ENCODE assay signal across 7 cellular contexts in genomic region chr19:2648528-2648937, GRCh38. TPM values are rescaled to one million over a fixed set of nuclear protein-coding genes. Genes with fewer than 3 reads are reported as not detected.
DNase-seq lines count a peak whose midpoint lies in the region; ATAC-seq and TF ChIP-seq lines count a peak whose summit lies in the region.

No MANE protein-coding gene starts in this region.

- in situ Hi-C loops in gastrocnemius medialis (cut with MboI; ENCODE audit: low sequenced_read_pairs in 4 of 4): loop anchor here in 1 of 4 donors (5.0 kb wide), 1 partner anchor 99 kb away; no protein-coding TSS in a partner anchor

- intact Hi-C loops in gastrocnemius medialis (cut with DNase I; ENCODE audit: low total_unique reads): loop anchor here (1.0 kb wide), 1 partner anchor 101 kb away; no protein-coding TSS in a partner anchor

- H3K27me3 ChIP-seq in right atrium auricular region: no peaks in the 10 kb centered on the region
- H3K27me3 ChIP-seq in gastrocnemius medialis: peaks cover 0 to under 1% (median 0%) of the 10 kb centered on the region in 3 donors

- H3K4me1 Mint-ChIP-seq in T-helper 17 cell: no peaks in the 10 kb centered on the region

- no peak overlapping the region for H3K4me3 Mint-ChIP-seq in T-helper 17 cell

- no peak overlapping the region for H3K27ac ChIP-seq in right atrium auricular region
- no peak overlapping the region for H3K27ac ChIP-seq in gastrocnemius medialis

- H3K4me3 ChIP-seq in right atrium auricular region (no peak overlapping the region), gastrocnemius medialis (no peak overlapping the region)

- no peak for TF ChIP-seq POLR2A in gastrocnemius medialis (IDR thresholded peaks at IDR 0.05)

- ATAC-seq in T-helper 17 cell (peak; percentile 88), gastrocnemius medialis (peak; percentile 47 to 56), HG03108 (IDR thresholded peaks at IDR 0.05; ENCODE audit: unreplicated experiment) (no peak)

- DNase-seq in NCI-H146 treated with DMSO at 0.1 percent for 48 hours (lab: John Stamatoyannopoulos, UW; ENCODE audit: unreplicated experiment) (peak; percentile 3), T-helper 17 cell (peak; percentile 51 to 73 (median 51)), amniotic stem cell (lab: John Stamatoyannopoulos, UW) (peak; percentile 13), right atrium auricular region (ENCODE audit: low spot score) (no peak), gastrocnemius medialis (peak in 1 of 2 donors; percentile 55)

- H3K9me3 ChIP-seq in T-helper 17 cell (ENCODE audit: control insufficient read depth, low read length, poor library complexity, severe bottlenecking): no peaks in the 10 kb centered on the region
- H3K9me3 ChIP-seq in right atrium auricular region: no peaks in the 10 kb centered on the region
- H3K9me3 ChIP-seq in gastrocnemius medialis: no peaks in the 10 kb centered on the region

- H3K36me3 ChIP-seq in right atrium auricular region: no peaks in the 10 kb centered on the region
- no peaks in the 10 kb centered on the region for H3K36me3 ChIP-seq in gastrocnemius medialis

- H3K27me3 Mint-ChIP-seq in T-helper 17 cell: no peaks in the 10 kb centered on the region

- no peak overlapping the region for H3K27ac Mint-ChIP-seq in T-helper 17 cell

- TF ChIP-seq CTCF in GM12874 (IDR thresholded peaks at IDR 0.05; ENCODE audit: insufficient read depth, low read depth, low read length) (peak; percentile 77), right atrium auricular region (IDR thresholded peaks at IDR 0.05) (peak; percentile 64 to 85), gastrocnemius medialis (IDR thresholded peaks at IDR 0.05 in 4 of 5, conservative IDR thresholded peaks at IDR 0.05 in 1 of 5) (peak; percentile 64 to 80 (median 71))

- no peaks in the 10 kb centered on the region for H3K4me1 ChIP-seq in right atrium auricular region
- H3K4me1 ChIP-seq in gastrocnemius medialis: no peaks in the 10 kb centered on the region

- H3K36me3 Mint-ChIP-seq in T-helper 17 cell (ENCODE audit: low read depth): no peaks in the 10 kb centered on the region

RNA-seq across cellular contexts. Expression of gene GNG7, which starts 54.0 kb away (rescaled TPM):
- total RNA-seq in T-helper 17 cell (1 to 10 TPM; 2.1 to 4.5 TPM), right atrium auricular region (10 to 100 TPM; 18.0 to 22.8 TPM), gastrocnemius medialis (1 to 10 TPM in 1 of 4 donors, under 1 TPM in 3; 0.46 to 1.1 (median 0.62) TPM)
